Comparison of ENCODE assay signal across 27 cellular contexts in genomic region chr1:39488012-39488545, GRCh38. TPM values are rescaled to one million over a fixed set of nuclear protein-coding genes. Genes with fewer than 3 reads are reported as not detected.
"Had no signal": no experiment of that assay in that cellular context is flagged by ENCODE, and none has a peak within 500 bp of the region (broad histone marks: within the 10 kb centered on the region; RNA-seq: fewer than 3 reads in every experiment).

No MANE protein-coding gene starts in this region.

- H3K27ac ChIP-seq: left lung, lower lobe of right lung, parathyroid adenoma, right atrium auricular region, right lobe of liver, stomach, testis, tibial artery, upper lobe of right lung had no signal

- H3K4me2 ChIP-seq: smooth muscle cell had no signal

- H3K79me2 ChIP-seq: parathyroid adenoma had no signal

- H2AFZ ChIP-seq: parathyroid adenoma had no signal

- H3K27me3 ChIP-seq: right atrium auricular region, right lobe of liver, testis had no signal

- H3K4me1 ChIP-seq: parathyroid adenoma had no signal

- FAIRE-seq: islet of Langerhans, kidney, urothelium cell line had no signal

- H3K9me3 ChIP-seq: left lung, lower lobe of right lung, right atrium auricular region, right lobe of liver, stomach, testis, tibial artery, upper lobe of right lung had no signal

- H3K4me3 ChIP-seq: left lung, lower lobe of right lung, right atrium auricular region, right lobe of liver, smooth muscle cell, stomach, testis, tibial artery, upper lobe of right lung had no signal

- DNase-seq: hypothalamus; immature natural killer cell; kidney; left colon; left lung; lower lobe of right lung; mammary epithelial cell; mesenchymal stem cell; naive thymus-derived CD8-positive, alpha-beta T cell; nucleus accumbens; right lobe of liver; stimulated activated CD4-positive, alpha-beta T cell treated with anti-CD3 and anti-CD28 coated beads, Interleukin-1b, Interleukin-23, amount 100 ng/mL, for 48 hours; stimulated activated CD4-positive, alpha-beta T cell treated with anti-CD3 and anti-CD28 coated beads, Interleukin-2, amount 100 ng/mL, for 48 hours; stimulated activated naive B cell treated with anti-CD40 and anti-IgM and Interleukin-4, amounts not matched to agents 10 μg/mL and 1 μg/mL and 100 μg/mL, for 72 hours; stimulated activated naive CD8-positive, alpha-beta T cell treated with anti-CD3 and anti-CD28 coated beads, Interleukin-15, Interleukin-2, amounts not matched to agents 100 U/mL and 50 U/mL, for 24 hours; stomach; testis; tibial artery; trophoblast cell; upper lobe of right lung had no signal

RNA-seq across cellular contexts. Expression of gene BMP8A, which starts 3.4 kb away (rescaled TPM):
- total RNA-seq: liver; lower lobe of right lung; naive thymus-derived CD8-positive, alpha-beta T cell; osteocyte; stomach had no signal
